In genomic region chr15:99165020-99165790, GRCh38 we compare ENCODE assay signal across 20 cellular contexts.
"Had no signal": no experiment of that assay in that cellular context is flagged by ENCODE, and none has a peak within 500 bp of the region (broad histone marks: within the 10 kb centered on the region; RNA-seq: fewer than 3 reads in every experiment).

No MANE protein-coding gene starts in this region.

- H3K27ac ChIP-seq: foreskin keratinocyte, left lung, lower lobe of right lung, ovary had no signal

- ATAC-seq: activated CD8-positive, alpha-beta T cell treated with anti-CD3 and anti-CD28 coated beads for 36 hours; activated T-cell treated with anti-CD3 and anti-CD28 coated beads, Interleukin-2, amount 50 U/mL, for 4 hours; activated T-helper 17 cell treated with anti-CD3 and anti-CD28 coated beads, Interleukin-2, amount 50 U/mL, for 72 hours; esophagus mucosa; foreskin keratinocyte; left lung; stimulated activated naive CD8-positive, alpha-beta T cell treated with anti-CD3 and anti-CD28 coated beads, Interleukin-15, amount 100 ng/mL, for 72 hours; T-cell had no signal

- H3K4me3 ChIP-seq: left lung, lower lobe of right lung, ovary, tibial artery had no signal

- H3K36me3 ChIP-seq: ovary had no signal

- H3K27me3 ChIP-seq: foreskin keratinocyte, left lung, ovary, tibial artery had no signal

- H3K4me1 ChIP-seq: foreskin keratinocyte, left lung had no signal

- H3K9me3 ChIP-seq: left lung, lower lobe of right lung, ovary, tibial artery had no signal

- DNase-seq: activated B cell treated with CpG ODN at 0.5 μM for 24 hours; activated CD4-positive, alpha-beta T cell treated with anti-CD3 and anti-CD28 coated beads, Interleukin-2, amount 50 U/mL, for 1 hour; activated CD8-positive, alpha-beta T cell treated with anti-CD3 and anti-CD28 coated beads for 36 hours; activated gamma-delta T cell treated with Interleukin-2 at 50 U/mL for 16 hours; activated naive CD4-positive, alpha-beta T cell treated with anti-CD3 and anti-CD28 coated beads, Interleukin-2, amount 50 U/mL, for 16 hours; activated T-cell treated with anti-CD3 and anti-CD28 coated beads, Interleukin-2, amount 50 U/mL, for 4 hours; amniotic stem cell; central memory CD4-positive, alpha-beta T cell; foreskin keratinocyte; left lung; lower lobe of right lung; mesendoderm; ovary; right cardiac atrium; stimulated activated CD4-positive, alpha-beta T cell treated with anti-CD3 and anti-CD28 coated beads, Interleukin-4, amount 100 ng/mL, for 1 hour; stimulated activated naive CD8-positive, alpha-beta T cell treated with anti-CD3 and anti-CD28 coated beads, Interleukin-15, amount 100 ng/mL, for 72 hours; T-cell; tibial artery had no signal
